16 cellular contexts compared by ENCODE assay signal in genomic region chr2:239119346-239120126, GRCh38.
DNase-seq lines count a peak whose midpoint lies in the region; ATAC-seq and TF ChIP-seq lines count a peak whose summit lies in the region.
"Had no signal": no experiment of that assay in that cellular context is flagged by ENCODE, and none has a peak within 500 bp of the region (broad histone marks: within the 10 kb centered on the region; RNA-seq: fewer than 3 reads in every experiment).

No MANE protein-coding gene starts in this region.

- no peak overlapping the region for H3K4me3 ChIP-seq in AG09309 (ENCODE audit: control insufficient read depth, low read depth, low read length)
- peak overlapping the region; percentile 37 to 74 (median 60) for H3K4me3 ChIP-seq in BLaER1 treated with 17β-estradiol and CSF1 and Interleukin-3, amounts not matched to agents 10 nM and 100 nM
- no peak overlapping the region for H3K4me3 ChIP-seq in SJSA1
- H3K4me3 ChIP-seq in endodermal cell (ENCODE audit: low read length) = no peak overlapping the region
- no peak overlapping the region for H3K4me3 ChIP-seq in OCI-LY7 (ENCODE audit: low read depth, low read length, poor library complexity, severe bottlenecking)
- H3K4me3 ChIP-seq: left lung, ovary, PC-9 had no signal

- H3K27me3 ChIP-seq in BLaER1 treated with 17β-estradiol and CSF1 and Interleukin-3, amounts not matched to agents 10 nM and 100 nM = peaks cover 0 to 11% (median 0%) of the 10 kb centered on the region in 11 experiments; a peak in 3 of 22 replicates
- no peaks in the 10 kb centered on the region for H3K27me3 ChIP-seq in SJSA1 (replicated peaks)
- H3K27me3 ChIP-seq in endodermal cell (ENCODE audit: control insufficient read depth, insufficient read depth, low read length, poor library complexity, severe bottlenecking) = no peaks in the 10 kb centered on the region
- H3K27me3 ChIP-seq: left lung, ovary had no signal

- TF ChIP-seq CTCF in AG09309 (IDR thresholded peaks at IDR 0.05; ENCODE audit: control insufficient read depth, insufficient read depth, low read depth, low read length, missing control alignments) (peak; percentile 16), endodermal cell (conservative IDR thresholded peaks at IDR 0.05) (peak; percentile 26), OCI-LY7 (conservative IDR thresholded peaks at IDR 0.05; ENCODE audit: low read length) (no peak)

- H3K36me3 Mint-ChIP-seq in endodermal cell (ENCODE audit: low read depth) = peaks cover 11% of the 10 kb centered on the region

- peak overlapping the region in 10 of 11 experiments; percentile 43 to 99 (median 94); a peak in 20 of 22 replicates for H3K27ac ChIP-seq in BLaER1 treated with 17β-estradiol and CSF1 and Interleukin-3, amounts not matched to agents 10 nM and 100 nM
- H3K27ac ChIP-seq in SJSA1 = no peak overlapping the region
- no peak overlapping the region for H3K27ac ChIP-seq in endodermal cell (ENCODE audit: low read depth, low read length)
- H3K27ac ChIP-seq in OCI-LY7 (ENCODE audit: low read depth, low read length, poor library complexity, severe bottlenecking) = no peak overlapping the region
- H3K27ac ChIP-seq: left lung, ovary, PC-9 had no signal

- H3K9me3 ChIP-seq in BLaER1 treated with 17β-estradiol and CSF1 and Interleukin-3, amounts not matched to agents 10 nM and 100 nM (replicated peaks in 1 of 11) = peaks cover 0 to 2% (median 0%) of the 10 kb centered on the region in 11 experiments; a peak in 3 of 22 replicates
- H3K9me3 ChIP-seq in SJSA1 (replicated peaks) (no peaks in the 10 kb centered on the region), endodermal cell (ENCODE audit: control insufficient read depth, low read length) (peaks cover 2% of the 10 kb centered on the region), OCI-LY7 (ENCODE audit: low read length) (0 out of 2 replicates have a peak, but pooled peaks cover 1% of the 10 kb centered on the region)
- H3K9me3 ChIP-seq: left lung, ovary had no signal

- CTCF ChIA-PET in OCI-LY7 (lab: Charles Lee; ENCODE audit: unreplicated experiment) = no interaction called here

- intact Hi-C loops in OCI-LY7 (cut with micrococcal nuclease; ENCODE audit: unreplicated experiment) = no loop called here

- H4K20me1 ChIP-seq in BLaER1 treated with 17β-estradiol and CSF1 and Interleukin-3, amounts not matched to agents 10 nM and 100 nM = peaks cover 0 to 71% (median 0%) of the 10 kb centered on the region in 11 experiments; a peak in 5 of 22 replicates
- H4K20me1 ChIP-seq in OCI-LY7 (ENCODE audit: insufficient read depth, low read length) = no peaks in the 10 kb centered on the region

- WGBS in endodermal cell (ENCODE audit: insufficient coverage in 1 of 2, insufficient read length in 1 of 2), 2 experiments = 94 to 95% methylated on average over 15 to 21 of the region's 21 CpGs

- ATAC-seq in GM18909 (IDR thresholded peaks at IDR 0.05; ENCODE audit: poor library complexity, unreplicated experiment) = no peak
- ATAC-seq: left lung, SK-N-SH treated with all-trans-retinoic acid at 6 μM for 48 hours had no signal

- peak overlapping the region; percentile 51 to 90 (median 81); a peak in 20 of 22 replicates for H3K9ac ChIP-seq in BLaER1 treated with 17β-estradiol and CSF1 and Interleukin-3, amounts not matched to agents 10 nM and 100 nM
- H3K9ac ChIP-seq in endodermal cell (ENCODE audit: extremely low read depth, low read length, poor library complexity, severe bottlenecking) = no peak overlapping the region

- H2AFZ ChIP-seq in OCI-LY7 (ENCODE audit: low read length) = no peak overlapping the region
- H2AFZ ChIP-seq: PC-9 had no signal

- DNase-seq in AG09309 (ENCODE audit: low read depth) (no peak), SJSA1 (ENCODE audit: low read depth in 1 of 2, low spot score in 2 of 2) (peak; percentile 83 to 95), endodermal cell (no peak), SHP77 (lab: John Stamatoyannopoulos, UW) (no peak), OCI-LY7 (ENCODE audit: low spot score) (no peak)
- DNase-seq: C1 segment of cervical spinal cord, DMS53, KBM-7, NCI-H2029 treated with DMSO at 0.1 percent for 48 hours, NCI-H526 treated with DMSO at 0.1 percent for 48 hours, ovary, PC-9 had no signal

- no peaks in the 10 kb centered on the region for H3K9me3 Mint-ChIP-seq in endodermal cell

- H3K36me3 ChIP-seq in BLaER1 treated with 17β-estradiol and CSF1 and Interleukin-3, amounts not matched to agents 10 nM and 100 nM = peaks cover 6 to 13% (median 9%) of the 10 kb centered on the region in 11 experiments
- peaks cover 7% of the 10 kb centered on the region for H3K36me3 ChIP-seq in SJSA1
- H3K36me3 ChIP-seq in endodermal cell (ENCODE audit: control insufficient read depth, insufficient read depth, low read length) = peaks cover 5% of the 10 kb centered on the region
- H3K36me3 ChIP-seq in OCI-LY7 (ENCODE audit: insufficient read depth, low read length) = 0 out of 2 replicates have a peak, but pooled peaks cover 1% of the 10 kb centered on the region
- H3K36me3 ChIP-seq: ovary had no signal

- H3K79me2 ChIP-seq in OCI-LY7 (ENCODE audit: insufficient read depth, low read depth, low read length) = no peaks in the 10 kb centered on the region

- no peak overlapping the region for H3K4me3 Mint-ChIP-seq in endodermal cell

- POLR2A ChIA-PET in OCI-LY7 (lab: Charles Lee) = no interaction called here

- H3K27me3 Mint-ChIP-seq in endodermal cell (ENCODE audit: insufficient read depth) = no peaks in the 10 kb centered on the region

- no peak overlapping the region for H3K27ac Mint-ChIP-seq in endodermal cell

- no peaks in the 10 kb centered on the region for H3K9me2 ChIP-seq in OCI-LY7 (ENCODE audit: insufficient read depth, low read length)

- H3K4me2 ChIP-seq in BLaER1 treated with 17β-estradiol and CSF1 and Interleukin-3, amounts not matched to agents 10 nM and 100 nM = peak overlapping the region; percentile 95 to 100 (median 98)
- no peak overlapping the region for H3K4me2 ChIP-seq in OCI-LY7 (ENCODE audit: low read length)
- H3K4me2 ChIP-seq: PC-9 had no signal

- BruUV-seq in OCI-LY7 (replicated peaks; lab: Mats Ljungman, UMichigan) = no TSS peak

- peaks cover 85 to 95% (median 92%) of the 10 kb centered on the region in 10 experiments for H3K4me1 ChIP-seq in BLaER1 treated with 17β-estradiol and CSF1 and Interleukin-3, amounts not matched to agents 10 nM and 100 nM
- H3K4me1 ChIP-seq in SJSA1 (replicated peaks) (peaks cover 56% of the 10 kb centered on the region), endodermal cell (ENCODE audit: control insufficient read depth, insufficient read depth, low read length) (peaks cover 3% of the 10 kb centered on the region), OCI-LY7 (ENCODE audit: insufficient read depth, low read length, poor library complexity, severe bottlenecking) (no peaks in the 10 kb centered on the region)

- H3K4me1 Mint-ChIP-seq in endodermal cell = no peaks in the 10 kb centered on the region

Comparison
In these comparisons a context has a peak if more than half of its experiments do, and no peak if none do; other contexts are left out.
1. DNase-seq: peak in SJSA1 (2 of 2); none in AG09309 (single experiment), endodermal cell (single experiment), SHP77 (0 of 2) and OCI-LY7 (single experiment).
2. H3K4me3 ChIP-seq: peak in BLaER1 treated with 17β-estradiol and CSF1 and Interleukin-3, amounts not matched to agents 10 nM and 100 nM (10 of 10); none in AG09309 (single experiment), SJSA1 (single experiment), endodermal cell (single experiment) and OCI-LY7 (single experiment).
3. H3K27ac ChIP-seq: peak in BLaER1 treated with 17β-estradiol and CSF1 and Interleukin-3, amounts not matched to agents 10 nM and 100 nM (10 of 11); none in SJSA1 (single experiment), endodermal cell (single experiment) and OCI-LY7 (single experiment).